8 cellular contexts compared by ENCODE assay signal in the genomic region with DNA sequence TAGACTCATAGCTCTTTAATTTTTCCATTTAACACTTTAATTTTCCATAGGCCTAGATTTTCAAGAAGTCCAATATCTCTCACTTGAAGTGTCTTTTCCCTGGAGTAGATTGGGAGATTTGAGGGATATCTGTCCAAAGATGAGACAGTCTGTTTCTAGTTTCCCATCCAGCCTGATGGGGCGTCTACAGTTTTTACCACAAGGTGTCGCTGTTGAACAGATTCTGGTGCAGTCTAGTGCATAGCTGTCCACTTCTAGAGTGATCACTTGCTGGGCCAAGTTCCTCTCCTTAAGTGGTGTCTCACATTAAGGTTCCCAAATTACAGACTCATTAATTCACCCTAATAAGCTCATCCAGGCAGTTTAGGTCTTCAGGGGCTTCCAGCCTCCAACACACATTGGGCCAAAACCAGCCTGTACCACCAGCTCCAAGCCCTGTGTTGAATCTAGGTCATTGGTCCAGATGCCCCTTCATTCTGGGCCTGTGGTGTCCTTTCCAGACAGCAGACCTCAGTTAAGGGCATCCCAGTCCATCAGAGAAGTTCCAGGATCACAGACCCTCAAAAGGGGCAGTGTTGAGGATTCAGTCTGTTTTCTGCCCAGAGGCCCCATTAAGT. TPM values are rescaled to one million over a fixed set of nuclear protein-coding genes. Genes with fewer than 3 reads are reported as not detected.
A peak's percentile ranks its signal among the peaks of the same experiment; 100 is the strongest.
DNase-seq lines count a peak whose midpoint lies in the region; ATAC-seq, FAIRE-seq and TF ChIP-seq lines count a peak whose summit lies in the region.

No MANE protein-coding gene starts in this region.

- FAIRE-seq in astrocyte (lab: Jason Lieb, UNC) = no peak

- H3K36me3 Mint-ChIP-seq in astrocyte (ENCODE audit: low read depth, unreplicated experiment) = peaks cover 6% of the 10 kb centered on the region
- H3K36me3 Mint-ChIP-seq in naive thymus-derived CD4-positive, alpha-beta T cell = peaks cover 23 to 82% (median 64%) of the 10 kb centered on the region in 5 donors

- H4K20me1 ChIP-seq in astrocyte (ENCODE audit: insufficient read depth, low read length) = no peaks in the 10 kb centered on the region

- H3K4me2 ChIP-seq in astrocyte (ENCODE audit: low read length) = no peak overlapping the region

- ATAC-seq in naive thymus-derived CD4-positive, alpha-beta T cell = peak; percentile 52
- ATAC-seq in GM19395 (IDR thresholded peaks at IDR 0.05; ENCODE audit: unreplicated experiment) (no peak), GM21447 (IDR thresholded peaks at IDR 0.05; ENCODE audit: unreplicated experiment) (no peak)

- TF ChIP-seq CTCF in 22Rv1 (IDR thresholded peaks at IDR 0.05) (peak; percentile 68), GM12874 (IDR thresholded peaks at IDR 0.05; ENCODE audit: insufficient read depth, low read depth, low read length) (peak; percentile 65), RWPE1 (conservative IDR thresholded peaks at IDR 0.05; ENCODE audit: low read depth) (peak; percentile 39), astrocyte (IDR thresholded peaks at IDR 0.05; ENCODE audit: insufficient read depth, low read depth, low read length) (peak; percentile 47)

- H3K27me3 ChIP-seq in astrocyte (ENCODE audit: insufficient read depth, low read length) = no peaks in the 10 kb centered on the region
- no peaks in the 10 kb centered on the region for H3K27me3 ChIP-seq in naive thymus-derived CD4-positive, alpha-beta T cell (ENCODE audit: control insufficient read depth in 2 of 2, insufficient read depth in 2 of 2, low read length in 2 of 2)

- CTCF ChIA-PET in RWPE1 (lab: Yijun Ruan, JAX) = interaction anchor here (0.6 to 1.1 kb wide), 7 partner anchors 77 to 566 kb away, joined by 3 to 6 read pairs (median 3); no protein-coding TSS in a partner anchor
- CTCF ChIA-PET in naive thymus-derived CD4-positive, alpha-beta T cell (lab: Charles Lee) = interaction anchor here (0.6 to 15.0 kb wide), 11 partner anchors 8 to 392 kb away, joined by 3 to 225 read pairs (median 4); partner anchors contain the start of genes CYLD and SNX20

- no peak overlapping the region for H2AFZ ChIP-seq in astrocyte (ENCODE audit: low read depth, low read length)

- no peak for DNase-seq in RWPE1 (ENCODE audit: low spot score)
- no peak for DNase-seq in astrocyte (ENCODE audit: low read depth)
- peak in 7 of 9 donors; percentile 31 to 60 (median 48) for DNase-seq in naive thymus-derived CD4-positive, alpha-beta T cell
- no peak for DNase-seq in hippocampal formation (lab: John Stamatoyannopoulos, UW)

- no peak overlapping the region for H3K27ac Mint-ChIP-seq in astrocyte (ENCODE audit: unreplicated experiment)
- peak overlapping the region in 8 of 9 donors; percentile 34 to 87 (median 84) for H3K27ac Mint-ChIP-seq in naive thymus-derived CD4-positive, alpha-beta T cell

- H3K4me3 Mint-ChIP-seq in astrocyte (ENCODE audit: unreplicated experiment) = no peak overlapping the region
- H3K4me3 Mint-ChIP-seq in naive thymus-derived CD4-positive, alpha-beta T cell = peak overlapping the region in 2 of 10 donors; percentile 3 to 19

- peaks cover 5% of the 10 kb centered on the region for H3K4me1 Mint-ChIP-seq in astrocyte (ENCODE audit: low read depth, unreplicated experiment)
- peaks cover 24 to 44% (median 37%) of the 10 kb centered on the region in 7 donors for H3K4me1 Mint-ChIP-seq in naive thymus-derived CD4-positive, alpha-beta T cell

- H3K9me3 Mint-ChIP-seq in astrocyte (ENCODE audit: unreplicated experiment) = peaks cover 21% of the 10 kb centered on the region
- peaks cover 0 to 25% (median 16%) of the 10 kb centered on the region in 11 donors for H3K9me3 Mint-ChIP-seq in naive thymus-derived CD4-positive, alpha-beta T cell

- H3K36me3 ChIP-seq in astrocyte (ENCODE audit: insufficient read depth, low read length) = no peaks in the 10 kb centered on the region
- H3K36me3 ChIP-seq in naive thymus-derived CD4-positive, alpha-beta T cell (ENCODE audit: control insufficient read depth in 2 of 3, insufficient read depth in 3 of 3, low read length in 3 of 3) = peaks cover 19 to 69% (median 32%) of the 10 kb centered on the region in 3 experiments

- H3K9me3 ChIP-seq in astrocyte (ENCODE audit: insufficient read depth, low read depth, low read length) = peaks cover 12% of the 10 kb centered on the region
- H3K9me3 ChIP-seq in naive thymus-derived CD4-positive, alpha-beta T cell (ENCODE audit: control insufficient read depth in 2 of 3, low read length in 3 of 3) = peaks cover 5 to 24% (median 9%) of the 10 kb centered on the region in 3 experiments

- POLR2A ChIA-PET in RWPE1 (lab: Yijun Ruan, JAX; ENCODE audit: low non-redundant PET) = interaction anchor here (0.5 kb wide), 1 partner anchor 15 kb away, joined by 5 read pairs; no protein-coding TSS in a partner anchor
- POLR2A ChIA-PET in naive thymus-derived CD4-positive, alpha-beta T cell (lab: Charles Lee) = interaction anchor here (0.6 to 2.5 kb wide), 11 partner anchors 9 to 80 kb away, joined by 3 to 14 read pairs (median 3); partner anchors contain the start of genes CYLD and SNX20

- H3K79me2 ChIP-seq in astrocyte (ENCODE audit: insufficient read depth, low read length) = no peaks in the 10 kb centered on the region

- H3K4me3 ChIP-seq in astrocyte (ENCODE audit: insufficient read depth, low read depth, low read length) = no peak overlapping the region
- H3K4me3 ChIP-seq in naive thymus-derived CD4-positive, alpha-beta T cell (ENCODE audit: low read length) = no peak overlapping the region

- H3K27ac ChIP-seq in 22Rv1 (no peak overlapping the region), RWPE1 (no peak overlapping the region), astrocyte (ENCODE audit: low read depth, low read length) (no peak overlapping the region)
- no peak overlapping the region for H3K27ac ChIP-seq in naive thymus-derived CD4-positive, alpha-beta T cell (ENCODE audit: low read depth, low read length)

- no peak overlapping the region for H3K9ac ChIP-seq in astrocyte (ENCODE audit: low read length)

- no peaks in the 10 kb centered on the region for H3K4me1 ChIP-seq in astrocyte (ENCODE audit: insufficient read depth, low read length)
- peaks cover 4 to 10% of the 10 kb centered on the region in 2 donors for H3K4me1 ChIP-seq in naive thymus-derived CD4-positive, alpha-beta T cell (ENCODE audit: control insufficient read depth in 2 of 2, insufficient read depth in 2 of 2, low read length in 2 of 2)

- intact Hi-C loops in naive thymus-derived CD4-positive, alpha-beta T cell (cut with micrococcal nuclease) = loop anchor here (1.0 kb wide), 3 partner anchors 10 to 135 kb away; partner anchors contain the start of gene SNX20 (in 1 of the 2)

- peaks cover 9% of the 10 kb centered on the region for H3K27me3 Mint-ChIP-seq in astrocyte (ENCODE audit: low read depth, unreplicated experiment)
- no peaks in the 10 kb centered on the region for H3K27me3 Mint-ChIP-seq in naive thymus-derived CD4-positive, alpha-beta T cell

RNA-seq across cellular contexts. Expression of gene SNX20, which starts 9.4 kb away (rescaled TPM):
- total RNA-seq in astrocyte = not detected in 2 replicates
- 10 to 100 TPM; 32.4 to 94.9 (median 70.8) TPM for total RNA-seq in naive thymus-derived CD4-positive, alpha-beta T cell
- polyA plus RNA-seq in naive thymus-derived CD4-positive, alpha-beta T cell = 10 to 100 TPM; 62.6 to 96.1 TPM

RNA-seq across cellular contexts. Expression of gene NOD2, which starts 21.7 kb away (rescaled TPM):
- not detected in 2 replicates for total RNA-seq in astrocyte
- total RNA-seq in naive thymus-derived CD4-positive, alpha-beta T cell = 10 to 100 TPM in 2 of 5 experiments, 1 to 10 TPM in 1, under 1 TPM in 2; 0.49 to 40.5 (median 4.8) TPM
- polyA plus RNA-seq in naive thymus-derived CD4-positive, alpha-beta T cell = under 1 TPM; 0.06 TPM

Comparison
In these comparisons a context has a peak if more than half of its experiments do, and no peak if none do; other contexts are left out.
1. DNase-seq: peak in naive thymus-derived CD4-positive, alpha-beta T cell (7 of 9); none in RWPE1 (single experiment), astrocyte (single experiment) and hippocampal formation (0 of 2).
2. RNA of gene SNX20, which starts 9.4 kb away (total RNA-seq): 32.4 to 94.9 TPM in naive thymus-derived CD4-positive, alpha-beta T cell; not detected in astrocyte; every median in the first group is over 10 times any median in the second.
3. Peak in every context shown above with its lines, with median percentiles within 50 percentile points of each other: CTCF ChIP-seq.